In the genomic region with DNA sequence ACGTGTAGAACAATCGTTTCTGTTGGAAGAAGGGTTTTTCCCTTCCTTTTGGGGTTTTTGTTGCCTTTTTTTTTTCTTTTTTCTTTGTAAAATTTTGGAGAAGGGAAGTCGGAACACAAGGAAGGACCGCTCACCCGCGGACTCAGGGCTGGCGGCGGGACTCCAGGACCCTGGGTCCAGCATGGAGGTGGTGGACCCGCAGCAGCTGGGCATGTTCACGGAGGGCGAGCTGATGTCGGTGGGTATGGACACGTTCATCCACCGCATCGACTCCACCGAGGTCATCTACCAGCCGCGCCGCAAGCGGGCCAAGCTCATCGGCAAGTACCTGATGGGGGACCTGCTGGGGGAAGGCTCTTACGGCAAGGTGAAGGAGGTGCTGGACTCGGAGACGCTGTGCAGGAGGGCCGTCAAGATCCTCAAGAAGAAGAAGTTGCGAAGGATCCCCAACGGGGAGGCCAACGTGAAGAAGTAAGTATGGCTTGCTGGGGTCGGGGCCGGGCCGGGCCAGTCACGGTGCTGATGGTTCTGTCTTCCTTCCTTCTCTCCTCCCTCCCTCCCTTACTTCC, we compare ENCODE assay signal across 6 cellular contexts. TPM values are rescaled to one million over a fixed set of nuclear protein-coding genes. Genes with fewer than 3 reads are reported as not detected.
DNase-seq lines count a peak whose midpoint lies in the region; TF ChIP-seq lines count a peak whose summit lies in the region.

No MANE protein-coding gene starts in this region.

- H3K9ac ChIP-seq in iPS-20b (ENCODE audit: low read depth, low read length), result peak overlapping the region; percentile 74

- DNase-seq in GM10266 (ENCODE audit: extremely low spot score), result peak; percentile 53
- DNase-seq in activated CD4-positive, alpha-beta T cell treated with anti-CD3 and anti-CD28 coated beads, Interleukin-2, amount 10 ng/mL, durations not matched to agents 7 days and 5 days, result peak; percentile 42
- DNase-seq in tibial nerve (ENCODE audit: low spot score in 2 of 2), result no peak
- DNase-seq in GM13977 (ENCODE audit: low spot score), result no peak
- DNase-seq in GOT3 (lab: John Stamatoyannopoulos, UW), result no peak

- 0 to 3% methylated on average over 30 to 32 of the region's 32 CpGs for WGBS in tibial nerve, 2 donors

- CTCF ChIA-PET in activated CD4-positive, alpha-beta T cell treated with anti-CD3 and anti-CD28 coated beads, Interleukin-2, amount 10 ng/mL, durations not matched to agents 7 days and 5 days (lab: Charles Lee), result interaction anchor here (1.0 to 1.4 kb wide), 2 partner anchors 37 to 113 kb away, joined by 3 to 6 read pairs; no protein-coding TSS in a partner anchor

- no peaks in the 10 kb centered on the region for H3K27me3 Mint-ChIP-seq in activated CD4-positive, alpha-beta T cell treated with anti-CD3 and anti-CD28 coated beads, Interleukin-2, amount 10 ng/mL, durations not matched to agents 7 days and 5 days

- peak overlapping the region; percentile 97 for H3K4me3 Mint-ChIP-seq in activated CD4-positive, alpha-beta T cell treated with anti-CD3 and anti-CD28 coated beads, Interleukin-2, amount 10 ng/mL, durations not matched to agents 7 days and 5 days

- H3K4me1 Mint-ChIP-seq in activated CD4-positive, alpha-beta T cell treated with anti-CD3 and anti-CD28 coated beads, Interleukin-2, amount 10 ng/mL, durations not matched to agents 7 days and 5 days, result peaks cover 38% of the 10 kb centered on the region

- H3K36me3 ChIP-seq in iPS-20b (ENCODE audit: insufficient read depth, low read depth, low read length), result peaks cover 6% of the 10 kb centered on the region
- H3K36me3 ChIP-seq in tibial nerve, result peaks cover 0 to 4% (median 0%) of the 10 kb centered on the region in 3 donors

- no peak overlapping the region for H3K27ac ChIP-seq in iPS-20b (ENCODE audit: low read length)
- peak overlapping the region; percentile 81 to 93 (median 86) for H3K27ac ChIP-seq in tibial nerve

- no peaks in the 10 kb centered on the region for H3K9me3 Mint-ChIP-seq in activated CD4-positive, alpha-beta T cell treated with anti-CD3 and anti-CD28 coated beads, Interleukin-2, amount 10 ng/mL, durations not matched to agents 7 days and 5 days

- H3K4me1 ChIP-seq in iPS-20b (ENCODE audit: insufficient read depth, low read length) (peaks cover 4% of the 10 kb centered on the region; the same call in 1 of the 2 replicates), tibial nerve (peaks cover 0 to 71% (median 48%) of the 10 kb centered on the region in 4 donors)

- TF ChIP-seq POLR2A in tibial nerve (IDR thresholded peaks at IDR 0.05), result no peak

- H3K9me3 ChIP-seq in iPS-20b (ENCODE audit: insufficient read depth, low read depth, low read length), result no peaks in the 10 kb centered on the region
- no peaks in the 10 kb centered on the region for H3K9me3 ChIP-seq in tibial nerve

- H3K27me3 ChIP-seq in iPS-20b (ENCODE audit: insufficient read depth, low read length), result no peaks in the 10 kb centered on the region
- H3K27me3 ChIP-seq in tibial nerve, result no peaks in the 10 kb centered on the region

- TF ChIP-seq EP300 in tibial nerve (IDR thresholded peaks at IDR 0.05), result peak in 1 of 2 donors; percentile 16

- peaks cover 26% of the 10 kb centered on the region for H3K36me3 Mint-ChIP-seq in activated CD4-positive, alpha-beta T cell treated with anti-CD3 and anti-CD28 coated beads, Interleukin-2, amount 10 ng/mL, durations not matched to agents 7 days and 5 days (ENCODE audit: low read depth)

- POLR2A ChIA-PET in activated CD4-positive, alpha-beta T cell treated with anti-CD3 and anti-CD28 coated beads, Interleukin-2, amount 10 ng/mL, durations not matched to agents 7 days and 5 days (lab: Charles Lee), result interaction anchor here (0.6 kb wide), 1 partner anchor 658 kb away, joined by 3 read pairs; no protein-coding TSS in a partner anchor

- TF ChIP-seq CTCF in GM10266 (IDR thresholded peaks at IDR 0.05; ENCODE audit: control insufficient read depth, insufficient read depth, low read depth, missing control alignments), result no peak
- no peak for TF ChIP-seq CTCF in tibial nerve (IDR thresholded peaks at IDR 0.05)
- TF ChIP-seq CTCF in GM13977 (IDR thresholded peaks at IDR 0.05; ENCODE audit: extremely low read depth, insufficient read depth, missing control alignments), result no peak

- peak overlapping the region; percentile 85 for H3K4me3 ChIP-seq in iPS-20b (ENCODE audit: low read length)
- peak overlapping the region; percentile 44 to 80 (median 76) for H3K4me3 ChIP-seq in tibial nerve

- in situ Hi-C loops in GM13977 (cut with MboI; ENCODE audit: low pct_unique_long_range_greater_than_20kb, low sequenced_read_pairs, unreplicated experiment), result no loop called here

- peak overlapping the region; percentile 89 for H3K27ac Mint-ChIP-seq in activated CD4-positive, alpha-beta T cell treated with anti-CD3 and anti-CD28 coated beads, Interleukin-2, amount 10 ng/mL, durations not matched to agents 7 days and 5 days

RNA-seq across cellular contexts. Expression of a gene that starts 1.2 kb away (rescaled TPM):
- total RNA-seq in activated CD4-positive, alpha-beta T cell treated with anti-CD3 and anti-CD28 coated beads, Interleukin-2, amount 10 ng/mL, durations not matched to agents 7 days and 5 days, result 10 to 100 TPM; 71.7 to 82.0 TPM
- 10 to 100 TPM; 52.5 to 91.2 (median 68.7) TPM for total RNA-seq in tibial nerve

RNA-seq across cellular contexts. Expression of a gene that starts 31.0 kb away (rescaled TPM):
- total RNA-seq in activated CD4-positive, alpha-beta T cell treated with anti-CD3 and anti-CD28 coated beads, Interleukin-2, amount 10 ng/mL, durations not matched to agents 7 days and 5 days, result not detected
- 1 to 10 TPM in 2 of 4 donors, under 1 TPM in 2; 0.22 to 3.9 (median 1.4) TPM for total RNA-seq in tibial nerve

RNA-seq across cellular contexts. Expression of a gene that starts 32.7 kb away (rescaled TPM):
- 10 to 100 TPM; 84.7 to 91.7 TPM for total RNA-seq in activated CD4-positive, alpha-beta T cell treated with anti-CD3 and anti-CD28 coated beads, Interleukin-2, amount 10 ng/mL, durations not matched to agents 7 days and 5 days
- 100 to 1,000 TPM in 1 of 4 donors, 10 to 100 TPM in 3; 26.6 to 105 (median 39.3) TPM for total RNA-seq in tibial nerve

RNA-seq across cellular contexts. Expression of a gene that starts 34.7 kb away (rescaled TPM):
- total RNA-seq in activated CD4-positive, alpha-beta T cell treated with anti-CD3 and anti-CD28 coated beads, Interleukin-2, amount 10 ng/mL, durations not matched to agents 7 days and 5 days, result 100 to 1,000 TPM; 151 to 166 TPM
- 100 to 1,000 TPM in 3 of 4 donors, 10 to 100 TPM in 1; 67.5 to 140 (median 127) TPM for total RNA-seq in tibial nerve

RNA-seq across cellular contexts. Expression of a gene that starts 41.6 kb away (rescaled TPM):
- 10 to 100 TPM; 58.0 to 65.7 TPM for total RNA-seq in activated CD4-positive, alpha-beta T cell treated with anti-CD3 and anti-CD28 coated beads, Interleukin-2, amount 10 ng/mL, durations not matched to agents 7 days and 5 days
- total RNA-seq in tibial nerve, result 10 to 100 TPM; 17.4 to 51.9 (median 39.4) TPM

Comparison
In these comparisons a context has a peak if more than half of its experiments do, and no peak if none do; other contexts are left out.
1. DNase-seq: peak in GM10266 (single experiment) and activated CD4-positive, alpha-beta T cell treated with anti-CD3 and anti-CD28 coated beads, Interleukin-2, amount 10 ng/mL, durations not matched to agents 7 days and 5 days (single experiment); none in tibial nerve (0 of 2), GM13977 (single experiment) and GOT3 (single experiment).